Comparison of ENCODE assay signal across 17 cellular contexts in the genomic region with DNA sequence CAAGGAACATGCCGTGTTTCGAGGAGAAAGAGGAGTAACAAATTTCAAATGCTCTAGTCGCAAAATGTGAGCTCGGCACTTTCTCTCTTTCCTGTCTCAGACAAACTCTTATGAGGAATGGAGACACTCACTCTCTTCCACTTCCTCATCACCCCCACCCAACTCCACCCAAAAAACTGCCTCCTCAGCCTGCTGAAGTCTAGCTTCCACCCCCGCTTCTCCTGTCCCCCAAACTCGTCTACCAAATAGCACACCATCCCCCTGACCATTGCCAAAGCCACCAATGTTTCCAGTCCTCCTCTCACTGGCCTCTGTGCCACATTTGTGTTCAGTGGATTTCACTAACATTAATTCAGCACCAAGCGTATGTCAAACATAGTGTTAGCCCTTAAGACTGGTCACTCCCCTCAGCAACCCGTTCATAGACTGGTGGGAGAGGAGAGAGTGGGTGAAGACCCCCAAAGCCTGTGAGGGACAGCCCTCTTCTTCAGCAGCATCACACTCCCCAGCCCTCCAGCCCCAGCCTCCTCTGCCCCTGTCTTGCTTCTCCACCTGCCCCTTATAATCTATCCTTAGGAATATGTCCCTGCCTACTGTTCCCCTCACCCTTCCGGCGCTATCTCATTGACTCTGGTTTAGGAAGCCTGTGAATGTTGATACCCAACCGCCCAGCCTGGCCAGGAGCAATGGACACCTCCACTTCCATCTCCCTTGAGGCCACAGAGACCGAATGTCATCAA.
DNase-seq lines count a peak whose midpoint lies in the region; ATAC-seq and TF ChIP-seq lines count a peak whose summit lies in the region.
"Had no signal": no experiment of that assay in that cellular context is flagged by ENCODE, and none has a peak within 500 bp of the region (broad histone marks: within the 10 kb centered on the region; RNA-seq: fewer than 3 reads in every experiment).

No MANE protein-coding gene starts in this region.

- H3K4me1 ChIP-seq in esophagus muscularis mucosa (no peaks in the 10 kb centered on the region), vagina (no peaks in the 10 kb centered on the region)

- peaks cover 11% of the 10 kb centered on the region for H3K27me3 Mint-ChIP-seq in activated CD8-positive, alpha-beta memory T cell treated with anti-CD3 and anti-CD28 coated beads, Interleukin-2, amount 10 ng/mL, durations not matched to agents 7 days and 5 days
- H3K27me3 Mint-ChIP-seq in activated T-helper 17 cell treated with anti-CD3 and anti-CD28 coated beads, Interleukin-2, amount 50 U/mL, for 72 hours = peaks cover 24% of the 10 kb centered on the region

- no peak for TF ChIP-seq CTCF in esophagus muscularis mucosa (IDR thresholded peaks at IDR 0.05)
- no peak for TF ChIP-seq CTCF in vagina (IDR thresholded peaks at IDR 0.05)

- CTCF ChIA-PET in activated CD8-positive, alpha-beta memory T cell treated with anti-CD3 and anti-CD28 coated beads, Interleukin-2, amount 10 ng/mL, durations not matched to agents 7 days and 5 days (lab: Charles Lee) = no interaction called here

- intact Hi-C loops in esophagus muscularis mucosa (cut with DNase I) (no loop called here), vagina (cut with DNase I) (no loop called here)

- H3K9me3 ChIP-seq in esophagus muscularis mucosa (no peaks in the 10 kb centered on the region), vagina (no peaks in the 10 kb centered on the region)

- no peak overlapping the region for H3K27ac ChIP-seq in esophagus muscularis mucosa (replicated peaks in 1 of 4)
- H3K27ac ChIP-seq in vagina = no peak overlapping the region
- H3K27ac ChIP-seq: C4-2B had no signal

- H3K9me3 Mint-ChIP-seq in activated CD8-positive, alpha-beta memory T cell treated with anti-CD3 and anti-CD28 coated beads, Interleukin-2, amount 10 ng/mL, durations not matched to agents 7 days and 5 days (ENCODE audit: low read depth) = no peaks in the 10 kb centered on the region
- no peaks in the 10 kb centered on the region for H3K9me3 Mint-ChIP-seq in activated T-helper 17 cell treated with anti-CD3 and anti-CD28 coated beads, Interleukin-2, amount 50 U/mL, for 72 hours
- H3K9me3 Mint-ChIP-seq: CD8-positive, alpha-beta memory T cell had no signal

- ATAC-seq in activated CD8-positive, alpha-beta memory T cell treated with anti-CD3 and anti-CD28 coated beads, Interleukin-2, amount 10 ng/mL, durations not matched to agents 7 days and 5 days = no peak
- no peak for ATAC-seq in activated T-helper 17 cell treated with anti-CD3 and anti-CD28 coated beads, Interleukin-2, amount 50 U/mL, for 72 hours (replicated peaks)
- ATAC-seq in GM19328 (IDR thresholded peaks at IDR 0.05; ENCODE audit: unreplicated experiment) = no peak
- ATAC-seq: Panc1 had no signal

- WGBS in esophagus muscularis mucosa = 84% methylated on average over 12 of the region's 12 CpGs

- H3K36me3 Mint-ChIP-seq in activated CD8-positive, alpha-beta memory T cell treated with anti-CD3 and anti-CD28 coated beads, Interleukin-2, amount 10 ng/mL, durations not matched to agents 7 days and 5 days = no peaks in the 10 kb centered on the region
- H3K36me3 Mint-ChIP-seq in activated T-helper 17 cell treated with anti-CD3 and anti-CD28 coated beads, Interleukin-2, amount 50 U/mL, for 72 hours (ENCODE audit: low read depth) = no peaks in the 10 kb centered on the region
- H3K36me3 Mint-ChIP-seq: CD8-positive, alpha-beta memory T cell had no signal

- peak; percentile 11 for DNase-seq in activated CD8-positive, alpha-beta memory T cell treated with anti-CD3 and anti-CD28 coated beads for 24 hours
- DNase-seq in activated CD8-positive, alpha-beta memory T cell treated with anti-CD3 and anti-CD28 coated beads, Interleukin-2, amount 50 U/mL, for 4 hours = no peak
- DNase-seq in activated CD8-positive, alpha-beta memory T cell treated with anti-CD3 and anti-CD28 coated beads, Interleukin-2, amount 10 ng/mL, durations not matched to agents 7 days and 5 days = peak; percentile 16
- DNase-seq in esophagus muscularis mucosa (ENCODE audit: extremely low spot score) = peak; percentile 89
- DNase-seq in vagina (ENCODE audit: extremely low spot score in 2 of 2) = peak; percentile 64 to 76
- DNase-seq: Calu3; CD8-positive, alpha-beta memory T cell; KG1; NCI-H1105; NCI-H2029 treated with DMSO at 0.1 percent for 48 hours; NCI-H226; NCI-H510A treated with DMSO at 0.1 percent for 48 hours; NCI-H748 treated with DMSO at 0.1 percent for 48 hours had no signal

- TF ChIP-seq POLR2A in esophagus muscularis mucosa (IDR thresholded peaks at IDR 0.05; ENCODE audit: low read depth) = no peak
- no peak for TF ChIP-seq POLR2A in vagina (IDR thresholded peaks at IDR 0.05)

- H3K4me3 Mint-ChIP-seq in activated CD8-positive, alpha-beta memory T cell treated with anti-CD3 and anti-CD28 coated beads, Interleukin-2, amount 10 ng/mL, durations not matched to agents 7 days and 5 days = no peak overlapping the region
- no peak overlapping the region for H3K4me3 Mint-ChIP-seq in activated T-helper 17 cell treated with anti-CD3 and anti-CD28 coated beads, Interleukin-2, amount 50 U/mL, for 72 hours
- H3K4me3 Mint-ChIP-seq: CD8-positive, alpha-beta memory T cell had no signal

- no peaks in the 10 kb centered on the region for H3K4me1 Mint-ChIP-seq in activated CD8-positive, alpha-beta memory T cell treated with anti-CD3 and anti-CD28 coated beads, Interleukin-2, amount 10 ng/mL, durations not matched to agents 7 days and 5 days
- no peaks in the 10 kb centered on the region for H3K4me1 Mint-ChIP-seq in activated T-helper 17 cell treated with anti-CD3 and anti-CD28 coated beads, Interleukin-2, amount 50 U/mL, for 72 hours
- H3K4me1 Mint-ChIP-seq: CD8-positive, alpha-beta memory T cell had no signal

- H3K36me3 ChIP-seq in esophagus muscularis mucosa = no peaks in the 10 kb centered on the region
- no peaks in the 10 kb centered on the region for H3K36me3 ChIP-seq in vagina

- no peak overlapping the region for H3K27ac Mint-ChIP-seq in activated CD8-positive, alpha-beta memory T cell treated with anti-CD3 and anti-CD28 coated beads, Interleukin-2, amount 10 ng/mL, durations not matched to agents 7 days and 5 days
- H3K27ac Mint-ChIP-seq in activated T-helper 17 cell treated with anti-CD3 and anti-CD28 coated beads, Interleukin-2, amount 50 U/mL, for 72 hours = no peak overlapping the region

- H3K27me3 ChIP-seq in esophagus muscularis mucosa (peaks cover 0 to 10% (median 0%) of the 10 kb centered on the region in 4 donors), vagina (no peaks in the 10 kb centered on the region)

- no peak overlapping the region for H3K4me3 ChIP-seq in esophagus muscularis mucosa
- H3K4me3 ChIP-seq in vagina = no peak overlapping the region

- no peak for TF ChIP-seq EP300 in esophagus muscularis mucosa (IDR thresholded peaks at IDR 0.05)
